Comparison of ENCODE assay signal across 13 cellular contexts in the genomic region with DNA sequence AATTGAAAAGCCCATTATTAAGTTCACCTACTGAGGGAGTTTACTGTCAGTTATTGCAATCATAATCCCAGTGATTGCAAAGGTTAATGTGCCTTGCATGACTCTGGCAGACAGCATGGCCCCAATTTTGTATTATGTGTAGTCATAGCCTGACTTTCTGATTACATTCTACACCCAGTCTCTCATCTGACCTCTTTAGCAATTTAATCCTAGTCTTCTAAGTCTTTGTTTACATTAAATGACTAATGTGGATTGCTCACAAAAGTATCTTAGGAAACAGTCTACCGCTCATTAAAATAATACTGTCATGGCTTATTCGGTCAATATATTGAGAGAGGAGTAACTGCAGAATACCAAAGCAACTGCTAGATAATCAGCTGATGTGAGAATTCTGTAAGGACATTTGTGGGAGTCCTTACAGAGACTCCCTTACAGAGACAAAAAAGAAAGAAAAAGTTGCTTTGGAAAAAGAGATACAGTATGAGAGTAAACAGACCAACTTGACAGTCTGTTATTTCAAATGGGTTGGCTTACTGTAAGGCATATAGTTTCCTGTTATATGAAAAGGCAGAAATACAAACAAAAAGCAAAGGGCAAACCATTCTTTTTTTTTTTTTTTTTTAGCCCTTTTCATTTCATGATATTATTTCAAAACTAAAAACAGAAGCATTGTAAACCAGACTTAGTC. TPM values are rescaled to one million over a fixed set of nuclear protein-coding genes. Genes with fewer than 3 reads are reported as not detected.
DNase-seq lines count a peak whose midpoint lies in the region; ATAC-seq and TF ChIP-seq lines count a peak whose summit lies in the region.
"Had no signal": no experiment of that assay in that cellular context is flagged by ENCODE, and none has a peak within 500 bp of the region (broad histone marks: within the 10 kb centered on the region; RNA-seq: fewer than 3 reads in every experiment).

No MANE protein-coding gene starts in this region.

- no peak for TF ChIP-seq EP300 in ovary (IDR thresholded peaks at IDR 0.05)

- TF ChIP-seq POLR2A in ovary (IDR thresholded peaks at IDR 0.05), result no peak

- WGBS in ovary, 3 donors, result 38 to 47% (median 42%) methylated on average over 2 of the region's 2 CpGs

- H3K27me3 Mint-ChIP-seq in activated T-cell treated with anti-CD3 and anti-CD28 coated beads, Interleukin-2, amount 50 U/mL, for 24 hours, result no peaks in the 10 kb centered on the region

- no peaks in the 10 kb centered on the region for H3K27me3 ChIP-seq in ovary
- H3K27me3 ChIP-seq: BLaER1 treated with 17β-estradiol and CSF1 and Interleukin-3, amounts not matched to agents 10 nM and 100 nM; sigmoid colon had no signal

- peak overlapping the region; percentile 6 for H3K27ac Mint-ChIP-seq in activated T-cell treated with anti-CD3 and anti-CD28 coated beads, Interleukin-2, amount 50 U/mL, for 24 hours
- peak overlapping the region; percentile 73 for H3K27ac Mint-ChIP-seq in stimulated activated effector memory CD8-positive, alpha-beta T cell treated with anti-CD3 and anti-CD28 coated beads, Interleukin-12 subunit alpha, Interleukin-12 subunit beta, amount 100 ng/mL, for 72 hours
- H3K27ac Mint-ChIP-seq: T-helper 2 cell treated with Interferon-gamma antibody and Interleukin-4, amounts not matched to agents 5 μg/mL and 100 μg/mL, for 36 hours had no signal

- no peak for DNase-seq in activated T-cell treated with anti-CD3 and anti-CD28 coated beads, Interleukin-2, amount 50 U/mL, for 24 hours
- no peak for DNase-seq in activated T-cell treated with anti-CD3 and anti-CD28 coated beads for 4 hours
- peak; percentile 60 for DNase-seq in RKO (ENCODE audit: low spot score)
- DNase-seq in fibroblast of pulmonary artery (ENCODE audit: low read depth), result peak; percentile 53
- no peak for DNase-seq in stimulated activated effector memory CD8-positive, alpha-beta T cell treated with anti-CD3 and anti-CD28 coated beads, Interleukin-12 subunit alpha, Interleukin-12 subunit beta, amount 100 ng/mL, for 72 hours (ENCODE audit: low spot score in 2 of 2)
- no peak for DNase-seq in UCSD-AML1 (lab: John Stamatoyannopoulos, UW; ENCODE audit: unreplicated experiment)
- no peak for DNase-seq in ovary
- DNase-seq: NCI-H1092 treated with DMSO at 0.1 percent for 48 hours, sigmoid colon had no signal

- ATAC-seq in stimulated activated effector memory CD8-positive, alpha-beta T cell treated with anti-CD3 and anti-CD28 coated beads, Interleukin-12 subunit alpha, Interleukin-12 subunit beta, amount 100 ng/mL, for 72 hours, result peak; percentile 71
- no peak for ATAC-seq in HG03135 (IDR thresholded peaks at IDR 0.05; ENCODE audit: unreplicated experiment)

- no peaks in the 10 kb centered on the region for H3K9me3 Mint-ChIP-seq in activated T-cell treated with anti-CD3 and anti-CD28 coated beads, Interleukin-2, amount 50 U/mL, for 24 hours
- H3K9me3 Mint-ChIP-seq in stimulated activated effector memory CD8-positive, alpha-beta T cell treated with anti-CD3 and anti-CD28 coated beads, Interleukin-12 subunit alpha, Interleukin-12 subunit beta, amount 100 ng/mL, for 72 hours, result no peaks in the 10 kb centered on the region
- H3K9me3 Mint-ChIP-seq: activated naive CD4-positive, alpha-beta T cell treated with anti-CD3 and anti-CD28 coated beads, Interleukin-2, amount 50 U/mL, for 72 hours; T-helper 2 cell treated with Interferon-gamma antibody and Interleukin-4, amounts not matched to agents 5 μg/mL and 100 μg/mL, for 36 hours had no signal

- intact Hi-C loops in ovary (cut with DNase I), result no loop called here

- H3K4me3 Mint-ChIP-seq in activated T-cell treated with anti-CD3 and anti-CD28 coated beads, Interleukin-2, amount 50 U/mL, for 24 hours, result no peak overlapping the region
- no peak overlapping the region for H3K4me3 Mint-ChIP-seq in stimulated activated effector memory CD8-positive, alpha-beta T cell treated with anti-CD3 and anti-CD28 coated beads, Interleukin-12 subunit alpha, Interleukin-12 subunit beta, amount 100 ng/mL, for 72 hours
- H3K4me3 Mint-ChIP-seq: T-helper 2 cell treated with Interferon-gamma antibody and Interleukin-4, amounts not matched to agents 5 μg/mL and 100 μg/mL, for 36 hours had no signal

- TF ChIP-seq CTCF in fibroblast of pulmonary artery (IDR thresholded peaks at IDR 0.05; ENCODE audit: low read length, missing control alignments), result no peak
- TF ChIP-seq CTCF in ovary (IDR thresholded peaks at IDR 0.05), result no peak

- peaks cover 27% of the 10 kb centered on the region for H3K4me1 Mint-ChIP-seq in activated T-cell treated with anti-CD3 and anti-CD28 coated beads, Interleukin-2, amount 50 U/mL, for 24 hours (ENCODE audit: low read depth)
- peaks cover 15% of the 10 kb centered on the region for H3K4me1 Mint-ChIP-seq in stimulated activated effector memory CD8-positive, alpha-beta T cell treated with anti-CD3 and anti-CD28 coated beads, Interleukin-12 subunit alpha, Interleukin-12 subunit beta, amount 100 ng/mL, for 72 hours

- H3K4me3 ChIP-seq in fibroblast of pulmonary artery (replicated peaks; ENCODE audit: low read depth, low read length) (no peak overlapping the region), ovary (no peak overlapping the region)
- H3K4me3 ChIP-seq: BLaER1 treated with 17β-estradiol and CSF1 and Interleukin-3, amounts not matched to agents 10 nM and 100 nM; sigmoid colon had no signal

- H3K36me3 Mint-ChIP-seq in activated T-cell treated with anti-CD3 and anti-CD28 coated beads, Interleukin-2, amount 50 U/mL, for 24 hours (ENCODE audit: low read depth), result peaks cover 63% of the 10 kb centered on the region
- H3K36me3 Mint-ChIP-seq in stimulated activated effector memory CD8-positive, alpha-beta T cell treated with anti-CD3 and anti-CD28 coated beads, Interleukin-12 subunit alpha, Interleukin-12 subunit beta, amount 100 ng/mL, for 72 hours, result peaks cover 64% of the 10 kb centered on the region
- H3K36me3 Mint-ChIP-seq: activated naive CD4-positive, alpha-beta T cell treated with anti-CD3 and anti-CD28 coated beads, Interleukin-2, amount 50 U/mL, for 72 hours had no signal

- no peaks in the 10 kb centered on the region for H3K4me1 ChIP-seq in ovary (ENCODE audit: insufficient read depth)

- H3K36me3 ChIP-seq in ovary, result no peaks in the 10 kb centered on the region

- no peaks in the 10 kb centered on the region for H3K9me3 ChIP-seq in ovary
- H3K9me3 ChIP-seq: BLaER1 treated with 17β-estradiol and CSF1 and Interleukin-3, amounts not matched to agents 10 nM and 100 nM; sigmoid colon had no signal

- no peak overlapping the region for H3K27ac ChIP-seq in ovary
- H3K27ac ChIP-seq: BLaER1 treated with 17β-estradiol and CSF1 and Interleukin-3, amounts not matched to agents 10 nM and 100 nM had no signal

RNA-seq across cellular contexts. Expression of a gene that starts 42.8 kb away (rescaled TPM):
- total RNA-seq in ovary, result 10 to 100 TPM; 23.7 to 65.3 (median 47.2) TPM
- 10 to 100 TPM; 21.8 to 63.3 TPM for polyA plus RNA-seq in ovary

Comparison
In these comparisons a context has a peak if more than half of its experiments do, and no peak if none do; other contexts are left out.
1. DNase-seq: peak in RKO (single experiment) and fibroblast of pulmonary artery (single experiment); none in activated T-cell treated with anti-CD3 and anti-CD28 coated beads, Interleukin-2, amount 50 U/mL, for 24 hours (single experiment), activated T-cell treated with anti-CD3 and anti-CD28 coated beads for 4 hours (single experiment), stimulated activated effector memory CD8-positive, alpha-beta T cell treated with anti-CD3 and anti-CD28 coated beads, Interleukin-12 subunit alpha, Interleukin-12 subunit beta, amount 100 ng/mL, for 72 hours (0 of 2), UCSD-AML1 (single experiment) and ovary (0 of 5).